Comparison of ENCODE assay signal across 23 cellular contexts in the genomic region with DNA sequence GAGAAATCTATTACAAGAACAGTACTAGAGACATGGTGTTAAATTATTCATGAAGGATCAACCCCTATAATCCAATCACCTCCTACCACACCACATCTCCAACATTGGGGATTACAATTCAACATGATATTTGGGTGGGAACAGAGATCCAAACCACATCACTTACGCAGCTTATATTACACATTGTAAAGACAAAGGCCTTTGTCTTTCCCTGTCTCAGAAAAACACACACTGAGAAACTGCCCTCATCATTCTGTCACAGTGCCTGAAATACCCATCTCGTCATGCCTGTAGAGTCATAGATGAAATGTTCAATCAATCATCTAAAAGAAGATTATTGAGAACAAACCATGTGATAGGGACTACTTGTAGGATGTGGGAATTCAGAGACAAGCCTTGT.
"Had no signal": no experiment of that assay in that cellular context is flagged by ENCODE, and none has a peak within 500 bp of the region (broad histone marks: within the 10 kb centered on the region; RNA-seq: fewer than 3 reads in every experiment).

No MANE protein-coding gene starts in this region.

- DNase-seq: activated CD4-positive, alpha-beta memory T cell treated with anti-CD3 and anti-CD28 coated beads for 36 hours; activated CD4-positive, alpha-beta T cell treated with anti-CD3 and anti-CD28 coated beads for 36 hours; activated gamma-delta T cell treated with Interleukin-2 at 50 U/mL for 16 hours; activated T-cell treated with anti-CD3 and anti-CD28 coated beads for 4 hours; adrenal gland; dermis blood vessel endothelial cell; effector memory CD4-positive, alpha-beta T cell; gastrocnemius medialis; heart right ventricle; natural killer cell; posterior cingulate gyrus; stimulated activated CD4-positive, alpha-beta T cell treated with anti-CD3 and anti-CD28 coated beads, Interleukin-12 subunit alpha, Interleukin-12 subunit beta, amount 100 ng/mL, for 4 hours; stimulated activated CD4-positive, alpha-beta T cell treated with anti-CD3 and anti-CD28 coated beads, Interleukin-1b, Interleukin-23, amount 100 ng/mL, for 48 hours; stimulated activated CD8-positive, alpha-beta memory T cell treated with anti-CD3 and anti-CD28 coated beads, Interleukin-4, amount 100 ng/mL, for 48 hours; stimulated activated naive CD4-positive, alpha-beta T cell; substantia nigra; tibial artery had no signal

- H3K27ac ChIP-seq: adrenal gland, cardiac muscle cell, gastrocnemius medialis, heart right ventricle, tibial artery had no signal

- H3K9me3 Mint-ChIP-seq: activated CD4-positive, alpha-beta memory T cell treated with anti-CD3 and anti-CD28 coated beads for 36 hours; activated T-helper 1 cell treated with anti-CD3 and anti-CD28 coated beads, Interleukin-12 subunit alpha, Interleukin-12 subunit beta, Interleukin-2, Interleukin-4 antibody, amounts not matched to agents 30 ng/mL and 10 ng/mL and 1 ng/mL, durations not matched to agents 14 hours and 24 hours and 36 hours had no signal

- H3K27me3 Mint-ChIP-seq: activated CD4-positive, alpha-beta memory T cell treated with anti-CD3 and anti-CD28 coated beads for 36 hours; activated CD4-positive, alpha-beta T cell treated with anti-CD3 and anti-CD28 coated beads for 36 hours had no signal

- H3K27me3 ChIP-seq: cardiac muscle cell, gastrocnemius medialis, heart right ventricle, tibial artery had no signal

- H3K36me3 ChIP-seq: adrenal gland, cardiac muscle cell, gastrocnemius medialis, heart right ventricle, tibial artery had no signal

- H3K4me1 ChIP-seq: adrenal gland, gastrocnemius medialis, heart right ventricle, tibial artery had no signal

- H3K4me3 ChIP-seq: adrenal gland, cardiac muscle cell, gastrocnemius medialis, heart right ventricle, tibial artery had no signal

- H3K4me3 Mint-ChIP-seq: activated CD4-positive, alpha-beta memory T cell treated with anti-CD3 and anti-CD28 coated beads for 36 hours; activated CD4-positive, alpha-beta T cell treated with anti-CD3 and anti-CD28 coated beads for 36 hours; activated T-helper 1 cell treated with anti-CD3 and anti-CD28 coated beads, Interleukin-12 subunit alpha, Interleukin-12 subunit beta, Interleukin-2, Interleukin-4 antibody, amounts not matched to agents 30 ng/mL and 10 ng/mL and 1 ng/mL, durations not matched to agents 14 hours and 24 hours and 36 hours; natural killer cell; WTC11 had no signal

- FAIRE-seq: endothelial cell of umbilical vein, TTC549 had no signal

- H3K27ac Mint-ChIP-seq: activated CD4-positive, alpha-beta memory T cell treated with anti-CD3 and anti-CD28 coated beads for 36 hours; activated CD4-positive, alpha-beta T cell treated with anti-CD3 and anti-CD28 coated beads for 36 hours; activated naive CD4-positive, alpha-beta T cell treated with anti-CD3 and anti-CD28 coated beads, Interleukin-2, amount 50 U/mL, for 72 hours; activated T-helper 1 cell treated with anti-CD3 and anti-CD28 coated beads, Interleukin-12 subunit alpha, Interleukin-12 subunit beta, Interleukin-2, Interleukin-4 antibody, amounts not matched to agents 30 ng/mL and 10 ng/mL and 1 ng/mL, durations not matched to agents 14 hours and 24 hours and 36 hours; natural killer cell; WTC11 had no signal

- H3K36me3 Mint-ChIP-seq: activated CD4-positive, alpha-beta memory T cell treated with anti-CD3 and anti-CD28 coated beads for 36 hours; natural killer cell had no signal

- H3K9me3 ChIP-seq: adrenal gland, gastrocnemius medialis, tibial artery had no signal

- H3K4me1 Mint-ChIP-seq: activated CD4-positive, alpha-beta T cell treated with anti-CD3 and anti-CD28 coated beads for 36 hours; natural killer cell had no signal
